8 cellular contexts compared by ENCODE assay signal in genomic region chrX:40172169-40172979, GRCh38.
DNase-seq lines count a peak whose midpoint lies in the region; ATAC-seq and TF ChIP-seq lines count a peak whose summit lies in the region.

No MANE protein-coding gene starts in this region.

- no peaks in the 10 kb centered on the region for H3K36me3 ChIP-seq in DOHH2 (ENCODE audit: control insufficient read depth, low read length)
- H3K36me3 ChIP-seq in iPS-15b (ENCODE audit: control insufficient read depth, insufficient read depth, low read length), result no peaks in the 10 kb centered on the region
- H3K36me3 ChIP-seq in skeletal muscle satellite cell (ENCODE audit: insufficient read depth, low read length), result no peaks in the 10 kb centered on the region

- in situ Hi-C loops in astrocyte of the cerebellum (cut with HindIII; ENCODE audit: low sequenced_read_pairs), result no loop called here

- H3K9me2 ChIP-seq in DOHH2 (replicated peaks; ENCODE audit: control insufficient read depth, low read length), result no peaks in the 10 kb centered on the region

- H3K4me1 ChIP-seq in DOHH2 (ENCODE audit: control insufficient read depth, low read length) (peaks cover 78% of the 10 kb centered on the region), iPS-15b (ENCODE audit: control insufficient read depth, insufficient read depth, low read length) (peaks cover 22% of the 10 kb centered on the region), skeletal muscle satellite cell (ENCODE audit: control insufficient read depth, insufficient read depth, low read length) (peaks cover 42% of the 10 kb centered on the region)

- peaks cover 21% of the 10 kb centered on the region for H3F3A ChIP-seq in DOHH2 (ENCODE audit: control insufficient read depth, insufficient read depth)

- no peaks in the 10 kb centered on the region for H3K9me3 ChIP-seq in DOHH2 (ENCODE audit: control insufficient read depth, insufficient read depth, low read length)
- no peaks in the 10 kb centered on the region for H3K9me3 ChIP-seq in iPS-15b (ENCODE audit: control insufficient read depth, insufficient read depth, low read length)
- H3K9me3 ChIP-seq in skeletal muscle satellite cell (replicated peaks; ENCODE audit: low read length), result no peaks in the 10 kb centered on the region

- no peak for ATAC-seq in GM18909 (IDR thresholded peaks at IDR 0.05; ENCODE audit: poor library complexity, unreplicated experiment)

- H3K4me2 ChIP-seq in DOHH2 (ENCODE audit: low read length), result peak overlapping the region; percentile 92
- peak overlapping the region; percentile 94 for H3K4me2 ChIP-seq in skeletal muscle satellite cell (ENCODE audit: low read length)

- H3K27me3 ChIP-seq in DOHH2 (ENCODE audit: control insufficient read depth, low read length) (peaks cover 3% of the 10 kb centered on the region), iPS-15b (ENCODE audit: control insufficient read depth, insufficient read depth, low read length) (peaks cover 22% of the 10 kb centered on the region), skeletal muscle satellite cell (ENCODE audit: control insufficient read depth, insufficient read depth, low read length) (peaks cover 11% of the 10 kb centered on the region)

- H3K27ac ChIP-seq in DOHH2 (ENCODE audit: low read depth, low read length), result peak overlapping the region; percentile 95

- peak overlapping the region; percentile 76 for H3K9ac ChIP-seq in iPS-15b (ENCODE audit: low read depth, low read length)
- peak overlapping the region; percentile 68 for H3K9ac ChIP-seq in skeletal muscle satellite cell (ENCODE audit: low read depth, low read length)

- DNase-seq in MV-4-11 (lab: John Stamatoyannopoulos, UW) (peak; percentile 7), astrocyte of the cerebellum (ENCODE audit: low read depth) (no peak), NCI-H226 (no peak)
- DNase-seq in stimulated activated naive CD4-positive, alpha-beta T cell treated with Interleukin-2 at 50 U/mL for 16 hours (lab: John Stamatoyannopoulos, UW), result no peak

- H3K4me3 ChIP-seq in DOHH2 (ENCODE audit: low read length) (peak overlapping the region; percentile 85), astrocyte of the cerebellum (ENCODE audit: low read depth, low read length) (peak overlapping the region; percentile 25), iPS-15b (ENCODE audit: low read depth, low read length) (peak overlapping the region; percentile 70), skeletal muscle satellite cell (ENCODE audit: low read length) (peak overlapping the region; percentile 72)

- H3K79me2 ChIP-seq in DOHH2 (ENCODE audit: control insufficient read depth, low read length), result peaks cover 15% of the 10 kb centered on the region

- TF ChIP-seq CTCF in DOHH2 (IDR thresholded peaks at IDR 0.05; ENCODE audit: low read depth, low read length, poor library complexity, severe bottlenecking) (no peak), astrocyte of the cerebellum (IDR thresholded peaks at IDR 0.05; ENCODE audit: low read depth, low read length, missing control alignments) (no peak)

- no peaks in the 10 kb centered on the region for H4K20me1 ChIP-seq in DOHH2 (ENCODE audit: control insufficient read depth, insufficient read depth, low read depth, low read length)

Comparison
In these comparisons a context has a peak if more than half of its experiments do, and no peak if none do; other contexts are left out.
1. H3K4me3 ChIP-seq: peak in every context shown above with its lines; median percentile 85 in DOHH2; 72 in skeletal muscle satellite cell; 70 in iPS-15b; 25 in astrocyte of the cerebellum.